In the genomic region with DNA sequence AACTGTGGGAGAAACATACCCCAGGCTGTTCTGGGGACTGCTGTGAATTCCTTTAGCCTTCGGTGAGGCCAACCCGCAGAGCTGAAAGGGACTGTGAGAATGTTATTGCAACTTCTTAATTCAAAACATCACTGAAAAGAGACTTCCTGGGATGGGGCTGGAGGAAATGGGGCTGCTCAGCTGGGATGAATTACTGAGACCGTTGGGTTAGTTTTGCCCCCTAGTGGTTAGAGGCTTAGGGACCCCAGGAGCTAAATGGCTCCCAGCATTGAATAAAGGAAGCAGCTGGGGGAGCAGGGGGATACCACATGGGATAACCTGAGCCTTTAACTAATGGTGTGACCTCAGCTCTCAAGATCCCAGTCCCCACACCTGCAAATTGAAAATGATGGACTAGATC, we compare ENCODE assay signal across 8 cellular contexts.
DNase-seq lines count a peak whose midpoint lies in the region; ATAC-seq and TF ChIP-seq lines count a peak whose summit lies in the region.

No MANE protein-coding gene starts in this region.

- BruUV-seq in Caco-2 (replicated peaks; lab: Mats Ljungman, UMichigan) (no TSS peak), PC-9 (replicated peaks; lab: Mats Ljungman, UMichigan) (no TSS peak)

- H3K36me3 Mint-ChIP-seq in Caco-2 (ENCODE audit: insufficient read depth, unreplicated experiment), result no peaks in the 10 kb centered on the region
- no peaks in the 10 kb centered on the region for H3K36me3 Mint-ChIP-seq in GM23338 (ENCODE audit: low read depth)

- H3K27ac ChIP-seq in GM23338 (ENCODE audit: low read depth) (no peak overlapping the region), PC-9 (no peak overlapping the region), hepatocyte (no peak overlapping the region), prostate gland (no peak overlapping the region)

- CTCF ChIA-PET in Caco-2 (lab: Charles Lee), result interaction anchor here (0.6 to 1.1 kb wide), 3 partner anchors 15 to 1400 kb away, joined by 3 to 8 read pairs (median 3); no protein-coding TSS in a partner anchor
- CTCF ChIA-PET in PC-9 (lab: Charles Lee), result no interaction called here

- POLR2A ChIA-PET in Caco-2 (lab: Charles Lee), result no interaction called here
- POLR2A ChIA-PET in PC-9 (lab: Charles Lee; ENCODE audit: unreplicated experiment), result interaction anchor here (0.6 kb wide), 1 partner anchor 1357 kb away, joined by 3 read pairs; no protein-coding TSS in a partner anchor

- H2AFZ ChIP-seq in GM23338 (0 out of 2 replicates have a peak overlapping the region, but pooled peaks have one; percentile 30), PC-9 (no peak overlapping the region), hepatocyte (no peak overlapping the region)

- H3K27me3 ChIP-seq in Caco-2 (replicated peaks; ENCODE audit: control insufficient read depth, insufficient read depth, low read length) (no peaks in the 10 kb centered on the region), GM23338 (ENCODE audit: insufficient read depth) (no peaks in the 10 kb centered on the region), PC-9 (ENCODE audit: insufficient read depth, low read depth) (peaks cover 11% of the 10 kb centered on the region; the same call in 1 of the 2 replicates), hepatocyte (no peaks in the 10 kb centered on the region), prostate gland (replicated peaks; ENCODE audit: insufficient read depth) (no peaks in the 10 kb centered on the region)

- H3K9me3 ChIP-seq in Caco-2, result no peaks in the 10 kb centered on the region
- no peaks in the 10 kb centered on the region for H3K9me3 ChIP-seq in PC-9 (ENCODE audit: insufficient read depth, low read depth)
- H3K9me3 ChIP-seq in hepatocyte (ENCODE audit: low read depth), result no peaks in the 10 kb centered on the region
- H3K9me3 ChIP-seq in prostate gland, result no peaks in the 10 kb centered on the region

- no peak for TF ChIP-seq POLR2A in prostate gland (IDR thresholded peaks at IDR 0.05)

- ATAC-seq in GM23338, result peak; percentile 99
- no peak for ATAC-seq in HG03039 (IDR thresholded peaks at IDR 0.05; ENCODE audit: unreplicated experiment)

- H3K4me2 ChIP-seq in GM23338, result no peak overlapping the region
- H3K4me2 ChIP-seq in PC-9, result no peak overlapping the region
- H3K4me2 ChIP-seq in hepatocyte, result no peak overlapping the region

- H3K4me3 ChIP-seq in Caco-2 (ENCODE audit: low read depth, low read length), result no peak overlapping the region
- H3K4me3 ChIP-seq in GM23338, result no peak overlapping the region
- no peak overlapping the region for H3K4me3 ChIP-seq in PC-9
- H3K4me3 ChIP-seq in hepatocyte, result no peak overlapping the region
- H3K4me3 ChIP-seq in prostate gland, result no peak overlapping the region

- peak in 1 of 2 experiments; percentile 38 for DNase-seq in Caco-2
- DNase-seq in GM23338 (ENCODE audit: low spot score), result peak; percentile 91
- no peak for DNase-seq in PC-9
- DNase-seq in hepatocyte (ENCODE audit: low spot score), result peak; percentile 61
- no peak for DNase-seq in NCI-H2029 (lab: John Stamatoyannopoulos, UW)
- no peak for DNase-seq in prostate gland (ENCODE audit: low spot score)
- no peak for DNase-seq in activated CD4-positive, CD25-positive, alpha-beta regulatory T cell treated with anti-CD3 and anti-CD28 coated beads, Interleukin-2, amount 50 U/mL, for 72 hours

- peaks cover 2% of the 10 kb centered on the region for H3K27me3 Mint-ChIP-seq in Caco-2 (ENCODE audit: insufficient read depth, unreplicated experiment)
- H3K27me3 Mint-ChIP-seq in GM23338 (ENCODE audit: insufficient read depth, low read depth, poor library complexity), result peaks cover 11% of the 10 kb centered on the region

- no peaks in the 10 kb centered on the region for H4K20me1 ChIP-seq in GM23338 (replicated peaks; ENCODE audit: insufficient read depth)
- H4K20me1 ChIP-seq in PC-9 (ENCODE audit: insufficient read depth), result no peaks in the 10 kb centered on the region
- no peaks in the 10 kb centered on the region for H4K20me1 ChIP-seq in hepatocyte (ENCODE audit: insufficient read depth, poor library complexity, severe bottlenecking)

- no peaks in the 10 kb centered on the region for H3F3A ChIP-seq in GM23338 (replicated peaks; ENCODE audit: low read depth)
- H3F3A ChIP-seq in PC-9 (ENCODE audit: insufficient read depth, low read depth), result no peaks in the 10 kb centered on the region

- H3K36me3 ChIP-seq in Caco-2 (ENCODE audit: control insufficient read depth, insufficient read depth, low read length) (no peaks in the 10 kb centered on the region), GM23338 (ENCODE audit: insufficient read depth) (no peaks in the 10 kb centered on the region), PC-9 (ENCODE audit: low read depth) (no peaks in the 10 kb centered on the region), hepatocyte (replicated peaks; ENCODE audit: insufficient read depth, low read depth) (no peaks in the 10 kb centered on the region), prostate gland (no peaks in the 10 kb centered on the region)

- no peak overlapping the region for H3K27ac Mint-ChIP-seq in Caco-2 (ENCODE audit: unreplicated experiment)
- H3K27ac Mint-ChIP-seq in GM23338, result no peak overlapping the region

- intact Hi-C loops in Caco-2 (cut with micrococcal nuclease; ENCODE audit: unreplicated experiment) (loop anchor here (1.0 to 5.0 kb wide), 3 partner anchors 157 to 420 kb away; no protein-coding TSS in a partner anchor), PC-9 (cut with micrococcal nuclease; ENCODE audit: unreplicated experiment) (no loop called here), prostate gland (cut with DNase I) (no loop called here)

- H3K4me1 ChIP-seq in Caco-2 (no peaks in the 10 kb centered on the region), GM23338 (ENCODE audit: insufficient read depth) (peaks cover 6% of the 10 kb centered on the region; the same call in 1 of the 2 replicates), PC-9 (replicated peaks; ENCODE audit: insufficient read depth) (no peaks in the 10 kb centered on the region), hepatocyte (ENCODE audit: insufficient read depth) (no peaks in the 10 kb centered on the region), prostate gland (replicated peaks) (no peaks in the 10 kb centered on the region)

- H3K9me2 ChIP-seq in GM23338 (ENCODE audit: insufficient read depth), result no peaks in the 10 kb centered on the region
- H3K9me2 ChIP-seq in PC-9 (ENCODE audit: insufficient read depth), result no peaks in the 10 kb centered on the region
- H3K9me2 ChIP-seq in hepatocyte (replicated peaks; ENCODE audit: insufficient read depth), result no peaks in the 10 kb centered on the region

- H3K4me3 Mint-ChIP-seq in Caco-2 (ENCODE audit: unreplicated experiment) (no peak overlapping the region), GM23338 (no peak overlapping the region)

- 10% methylated on average over 3 of the region's 3 CpGs for WGBS in hepatocyte (ENCODE audit: low lambda C conversion rate, missing lambda C conversion rate)
- WGBS in prostate gland, result 35% methylated on average over 3 of the region's 3 CpGs

- H3K4me1 Mint-ChIP-seq in Caco-2 (ENCODE audit: low read depth, unreplicated experiment) (no peaks in the 10 kb centered on the region), GM23338 (peaks cover 18% of the 10 kb centered on the region)

- H3K9me3 Mint-ChIP-seq in Caco-2 (ENCODE audit: unreplicated experiment), result no peaks in the 10 kb centered on the region
- H3K9me3 Mint-ChIP-seq in GM23338, result no peaks in the 10 kb centered on the region; the same call in 2 of the 3 replicates

- H3K79me2 ChIP-seq in GM23338 (replicated peaks; ENCODE audit: insufficient read depth) (no peaks in the 10 kb centered on the region), PC-9 (ENCODE audit: low read depth) (no peaks in the 10 kb centered on the region), hepatocyte (no peaks in the 10 kb centered on the region)

- peak; percentile 43 to 65 for TF ChIP-seq CTCF in Caco-2 (IDR thresholded peaks at IDR 0.05; ENCODE audit: insufficient read depth in 1 of 2, low read depth in 1 of 2, low read length in 1 of 2, severe bottlenecking in 1 of 2, unreplicated experiment in 1 of 2)
- peak; percentile 79 to 87 for TF ChIP-seq CTCF in GM23338 (conservative IDR thresholded peaks at IDR 0.05; ENCODE audit: low read depth in 2 of 2)
- TF ChIP-seq CTCF in PC-9 (conservative IDR thresholded peaks at IDR 0.05), result peak; percentile 47
- peak; percentile 44 for TF ChIP-seq CTCF in hepatocyte (IDR thresholded peaks at IDR 0.05; ENCODE audit: poor library complexity)
- peak in 1 of 4 experiments; percentile 21 for TF ChIP-seq CTCF in prostate gland (IDR thresholded peaks at IDR 0.05)

TF ChIP-seq in GM23338, 12 proteins besides CTCF, POLR2A, EP300 and RAD21 (continues in another document):
- TF ChIP-seq ZNF331 (CRISPR knock-in tag; IDR thresholded peaks at IDR 0.05; ENCODE audit: low read depth) (no peak), STAT1 (IDR thresholded peaks at IDR 0.05; ENCODE audit: unreplicated experiment) (no peak), POLR2AphosphoS5 (IDR thresholded peaks at IDR 0.05; ENCODE audit: low read depth) (no peak), JUNB (IDR thresholded peaks at IDR 0.05; ENCODE audit: unreplicated experiment) (no peak), ZNF114 (CRISPR knock-in tag; IDR thresholded peaks at IDR 0.05) (no peak)
- TF ChIP-seq, protein P1, sequence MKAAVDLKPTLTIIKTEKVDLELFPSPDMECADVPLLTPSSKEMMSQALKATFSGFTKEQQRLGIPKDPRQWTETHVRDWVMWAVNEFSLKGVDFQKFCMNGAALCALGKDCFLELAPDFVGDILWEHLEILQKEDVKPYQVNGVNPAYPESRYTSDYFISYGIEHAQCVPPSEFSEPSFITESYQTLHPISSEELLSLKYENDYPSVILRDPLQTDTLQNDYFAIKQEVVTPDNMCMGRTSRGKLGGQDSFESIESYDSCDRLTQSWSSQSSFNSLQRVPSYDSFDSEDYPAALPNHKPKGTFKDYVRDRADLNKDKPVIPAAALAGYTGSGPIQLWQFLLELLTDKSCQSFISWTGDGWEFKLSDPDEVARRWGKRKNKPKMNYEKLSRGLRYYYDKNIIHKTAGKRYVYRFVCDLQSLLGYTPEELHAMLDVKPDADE (IDR thresholded peaks at IDR 0.05), result no peak; the same call in 1 of the 2 replicates

Comparison
In these comparisons a context has a peak if more than half of its experiments do, and no peak if none do; other contexts are left out.
1. DNase-seq: peak in GM23338 (single experiment) and hepatocyte (single experiment); none in PC-9 (0 of 2), NCI-H2029 (single experiment), prostate gland (single experiment) and activated CD4-positive, CD25-positive, alpha-beta regulatory T cell treated with anti-CD3 and anti-CD28 coated beads, Interleukin-2, amount 50 U/mL, for 72 hours (single experiment).